ENCODE assay signal across 31 cellular contexts in the genomic region with DNA sequence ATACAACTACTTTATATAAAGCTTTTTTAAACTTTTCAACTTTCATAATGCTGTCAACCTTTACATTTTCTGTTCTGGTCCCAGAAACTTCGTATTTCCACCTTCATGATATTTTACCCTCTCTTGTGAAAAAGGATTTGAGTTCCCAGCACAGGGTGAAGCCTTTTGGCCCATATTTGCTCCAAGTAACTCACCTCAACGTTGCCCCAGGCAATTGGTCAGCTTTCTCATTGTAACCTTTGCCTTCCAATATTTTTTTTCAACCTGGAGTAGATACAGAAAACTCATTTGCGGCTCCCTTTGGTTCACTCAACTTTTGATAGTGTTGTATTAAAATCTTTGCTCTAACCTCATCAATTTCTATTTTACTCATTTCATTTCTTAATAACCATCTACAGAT. TPM values are rescaled to one million over a fixed set of nuclear protein-coding genes. Genes with fewer than 3 reads are reported as not detected.
DNase-seq lines count a peak whose midpoint lies in the region; ATAC-seq and TF ChIP-seq lines count a peak whose summit lies in the region.
"Had no signal": no experiment of that assay in that cellular context is flagged by ENCODE, and none has a peak within 500 bp of the region (broad histone marks: within the 10 kb centered on the region; RNA-seq: fewer than 3 reads in every experiment).

No MANE protein-coding gene starts in this region.

- H3K4me3 ChIP-seq in PC-3 (ENCODE audit: low read length) (no peak overlapping the region), trophoblast cell (ENCODE audit: low read depth, low read length) (no peak overlapping the region)
- H3K4me3 ChIP-seq: A549; BLaER1; BLaER1 treated with 17β-estradiol and CSF1 and Interleukin-3, amounts not matched to agents 10 nM and 100 nM had no signal

- H3K27ac ChIP-seq in PC-3 (ENCODE audit: low read length) (no peak overlapping the region), trophoblast cell (ENCODE audit: low read depth, low read length) (no peak overlapping the region)
- H3K27ac ChIP-seq: 22Rv1; A549; BLaER1; BLaER1 treated with 17β-estradiol and CSF1 and Interleukin-3, amounts not matched to agents 10 nM and 100 nM; C4-2B had no signal

- BruUV-seq in PC-3 (replicated peaks; lab: Mats Ljungman, UMichigan), result no TSS peak

- H3K79me1 ChIP-seq in trophoblast cell (ENCODE audit: low read length), result no peaks in the 10 kb centered on the region

- intact Hi-C loops in PC-3 (cut with micrococcal nuclease), result no loop called here

- H4K20me1 ChIP-seq in PC-3 (ENCODE audit: low read length), result no peaks in the 10 kb centered on the region
- H4K20me1 ChIP-seq: BLaER1; BLaER1 treated with 17β-estradiol and CSF1 and Interleukin-3, amounts not matched to agents 10 nM and 100 nM had no signal

- no peak overlapping the region for H2BK12ac ChIP-seq in trophoblast cell (ENCODE audit: low read length)

- no peak overlapping the region for H3K4ac ChIP-seq in trophoblast cell (ENCODE audit: low read depth, low read length)

- no peak overlapping the region for H2AFZ ChIP-seq in PC-3 (ENCODE audit: low read length)
- no peak overlapping the region for H2AFZ ChIP-seq in trophoblast cell (ENCODE audit: insufficient read depth, low read length, poor library complexity)

- no peak overlapping the region for H3K14ac ChIP-seq in trophoblast cell (ENCODE audit: low read length)

- POLR2A ChIA-PET in PC-3 (lab: Charles Lee; ENCODE audit: unreplicated experiment), result no interaction called here

- H2BK120ac ChIP-seq in trophoblast cell (ENCODE audit: insufficient read depth, low read length, poor library complexity), result no peak overlapping the region

- no peak overlapping the region for H2BK5ac ChIP-seq in trophoblast cell (ENCODE audit: low read depth, low read length, poor library complexity)

- H3K79me2 ChIP-seq in PC-3 (ENCODE audit: low read length), result no peaks in the 10 kb centered on the region
- H3K79me2 ChIP-seq in trophoblast cell (ENCODE audit: control insufficient read depth, insufficient read depth, low read length, poor library complexity), result no peaks in the 10 kb centered on the region

- no peaks in the 10 kb centered on the region for H3K9me2 ChIP-seq in PC-3 (replicated peaks; ENCODE audit: low read length)

- no peak overlapping the region for H4K12ac ChIP-seq in trophoblast cell (ENCODE audit: low read depth, low read length)

- H4K8ac ChIP-seq in trophoblast cell (ENCODE audit: low read depth, low read length), result no peak overlapping the region

- H3K23ac ChIP-seq in trophoblast cell (ENCODE audit: low read length), result no peak overlapping the region

- H3K9me3 ChIP-seq in PC-3 (ENCODE audit: low read length) (no peaks in the 10 kb centered on the region), trophoblast cell (ENCODE audit: insufficient read depth, low read depth, low read length) (peaks cover 3% of the 10 kb centered on the region)
- H3K9me3 ChIP-seq: A549, BE2C, BLaER1 had no signal

- CTCF ChIA-PET in PC-3 (lab: Charles Lee), result no interaction called here

- H3K36me3 ChIP-seq in PC-3 (ENCODE audit: low read depth, low read length) (no peaks in the 10 kb centered on the region), trophoblast cell (ENCODE audit: control insufficient read depth in 1 of 2, insufficient read depth in 2 of 2, low read length in 2 of 2) (no peaks in the 10 kb centered on the region)
- H3K36me3 ChIP-seq: BE2C; BLaER1; BLaER1 treated with 17β-estradiol and CSF1 and Interleukin-3, amounts not matched to agents 10 nM and 100 nM had no signal

- H3K9ac ChIP-seq in PC-3 (ENCODE audit: low read length), result no peak overlapping the region
- no peak overlapping the region for H3K9ac ChIP-seq in trophoblast cell (ENCODE audit: low read length)
- H3K9ac ChIP-seq: BLaER1; BLaER1 treated with 17β-estradiol and CSF1 and Interleukin-3, amounts not matched to agents 10 nM and 100 nM had no signal

- H3K27me3 ChIP-seq in PC-3 (ENCODE audit: low read length) (no peaks in the 10 kb centered on the region), trophoblast cell (ENCODE audit: insufficient read depth, low read length) (no peaks in the 10 kb centered on the region)
- H3K27me3 ChIP-seq: BE2C; BLaER1; BLaER1 treated with 17β-estradiol and CSF1 and Interleukin-3, amounts not matched to agents 10 nM and 100 nM had no signal

- H2AK5ac ChIP-seq in trophoblast cell (ENCODE audit: low read length), result no peak overlapping the region

- WGBS in trophoblast cell (ENCODE audit: extremely low coverage, insufficient coverage, insufficient read length), result no CpG with 5 or more reads among the region's 3 CpGs

- H3K4me2 ChIP-seq in PC-3 (ENCODE audit: low read length) (no peak overlapping the region), trophoblast cell (ENCODE audit: low read length) (no peak overlapping the region)
- H3K4me2 ChIP-seq: A549; BLaER1; BLaER1 treated with 17β-estradiol and CSF1 and Interleukin-3, amounts not matched to agents 10 nM and 100 nM had no signal

- no peaks in the 10 kb centered on the region for H3F3A ChIP-seq in PC-3 (ENCODE audit: low read length, unreplicated experiment)

- H4K91ac ChIP-seq in trophoblast cell (ENCODE audit: low read depth, low read length), result no peak overlapping the region

- ATAC-seq in PC-3, result no peak
- ATAC-seq: A549; CD8-positive, alpha-beta T cell had no signal

- DNase-seq in M059J (ENCODE audit: low read depth) (peak; percentile 15), PC-3 (peak; percentile 25), trophoblast cell (peak; percentile 85 to 96), occipital lobe (lab: John Stamatoyannopoulos, UW) (no peak), NCI-H510A (lab: John Stamatoyannopoulos, UW) (no peak), NCI-H774 (lab: John Stamatoyannopoulos, UW) (no peak)
- DNase-seq: 8988T; ACHN; AML-193; BE2C; C1 segment of cervical spinal cord; Caco-2; Calu3; CD4-positive, alpha-beta memory T cell; CD4-positive, alpha-beta T cell; CD4-positive, CD25-positive, alpha-beta regulatory T cell; CD8-positive, alpha-beta memory T cell; CD8-positive, alpha-beta T cell; COR-L47; DMS 273 treated with DMSO at 0.1 percent for 48 hours; DMS153; DMS53; DMS79; DMS79 treated with DMSO at 0.1 percent for 48 hours; DND-41; EL had no signal

- TF ChIP-seq CTCF in PC-3 (conservative IDR thresholded peaks at IDR 0.05; ENCODE audit: low read depth, low read length), result no peak

- H3K4me1 ChIP-seq in PC-3 (ENCODE audit: insufficient read depth, low read length) (peaks cover 10% of the 10 kb centered on the region), trophoblast cell (ENCODE audit: control insufficient read depth in 1 of 2, insufficient read depth in 2 of 2, low read length in 2 of 2) (no peaks in the 10 kb centered on the region)
- H3K4me1 ChIP-seq: A549; BE2C; BLaER1; BLaER1 treated with 17β-estradiol and CSF1 and Interleukin-3, amounts not matched to agents 10 nM and 100 nM had no signal

- H3K18ac ChIP-seq in trophoblast cell (ENCODE audit: low read length), result no peak overlapping the region

RNA-seq across cellular contexts. Expression of a gene that starts 21.1 kb away (rescaled TPM):
- total RNA-seq in M059J (2014; rRNA removed; shearing (Covaris generic)), result 29.3 and 35.6 TPM in 2 replicates
- total RNA-seq in PC-3 (2014; rRNA removed) (31.6 and 45.6 TPM in 2 replicates), occipital lobe (90.2 TPM)
- polyA plus RNA-seq in trophoblast cell (2013), result 25.0 and 26.7 TPM in 2 replicates

Comparison
In these comparisons a context has a peak if more than half of its experiments do, and no peak if none do; other contexts are left out.
1. DNase-seq: peak in M059J (single experiment), PC-3 (single experiment) and trophoblast cell (2 of 2); none in occipital lobe (single experiment), NCI-H510A (single experiment) and NCI-H774 (single experiment).